Comparison of ENCODE assay signal across 16 cellular contexts in the genomic region with DNA sequence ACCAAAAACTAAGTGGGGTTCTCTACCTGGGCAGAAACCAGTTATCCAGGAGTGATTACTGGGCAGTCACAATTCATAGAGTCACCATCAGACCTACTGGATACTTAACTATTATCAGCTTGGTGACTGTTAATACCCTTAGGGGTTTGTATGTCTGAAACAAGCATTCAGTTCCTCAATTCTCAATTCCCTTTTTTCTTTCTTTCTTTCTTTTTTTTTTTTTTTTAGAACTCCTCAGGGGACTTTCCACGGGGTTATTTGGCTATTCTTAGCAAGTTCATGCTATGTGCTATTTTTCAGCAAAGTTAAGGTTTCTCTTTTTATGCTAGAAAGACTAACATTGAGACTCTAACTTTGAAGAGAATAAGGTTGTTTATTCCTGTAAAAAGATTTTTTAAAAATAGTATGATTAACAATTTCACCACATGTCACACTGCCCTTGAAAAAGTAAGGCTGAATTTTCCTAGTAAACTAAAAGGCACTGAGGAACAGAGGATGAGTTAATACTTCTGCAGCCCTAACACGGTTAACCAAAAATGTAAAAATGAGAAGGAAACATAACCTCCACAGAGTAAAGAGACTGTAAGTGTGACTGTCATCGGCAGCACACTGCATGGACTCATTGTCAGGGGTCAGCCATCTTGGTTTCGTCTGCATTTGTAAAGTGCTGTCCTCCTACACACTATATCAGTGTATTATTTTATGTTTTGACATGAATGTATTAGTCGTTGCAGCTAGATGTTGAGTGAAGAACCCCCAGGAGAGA.
DNase-seq lines count a peak whose midpoint lies in the region; ATAC-seq, FAIRE-seq and TF ChIP-seq lines count a peak whose summit lies in the region.
"Had no signal": no experiment of that assay in that cellular context is flagged by ENCODE, and none has a peak within 500 bp of the region (broad histone marks: within the 10 kb centered on the region; RNA-seq: fewer than 3 reads in every experiment).

No MANE protein-coding gene starts in this region.

- no peak for DNase-seq in activated naive CD8-positive, alpha-beta T cell treated with anti-CD3 and anti-CD28 coated beads, Interleukin-2, amount 50 U/mL, for 24 hours
- DNase-seq in glomerular visceral epithelial cell (ENCODE audit: extremely low spot score), result no peak
- DNase-seq in esophagus muscularis mucosa (ENCODE audit: extremely low spot score), result no peak
- no peak for DNase-seq in H54 (ENCODE audit: insufficient read length, low spot score)
- DNase-seq in anterior cingulate cortex (lab: John Stamatoyannopoulos, UW), result no peak
- DNase-seq: activated naive CD4-positive, alpha-beta T cell treated with anti-CD3 and anti-CD28 coated beads for 36 hours; left cardiac atrium; NCI-H226; sigmoid colon; stimulated activated naive CD4-positive, alpha-beta T cell had no signal

- TF ChIP-seq POLR2A in esophagus muscularis mucosa (IDR thresholded peaks at IDR 0.05; ENCODE audit: low read depth) (no peak), H54 (IDR thresholded peaks at IDR 0.05; ENCODE audit: low read depth, low read length) (no peak)

- FAIRE-seq in H54 (lab: Jason Lieb, UNC), result no peak
- FAIRE-seq: D721Med, endothelial cell of umbilical vein had no signal

- no peak overlapping the region for H3K4me3 ChIP-seq in esophagus muscularis mucosa
- H3K4me3 ChIP-seq: sigmoid colon had no signal

- ATAC-seq in GM18511 (IDR thresholded peaks at IDR 0.05; ENCODE audit: unreplicated experiment) (peak; percentile 82), GM21528 (IDR thresholded peaks at IDR 0.05; ENCODE audit: low FRiP score, unreplicated experiment) (peak; percentile 75), HG03196 (IDR thresholded peaks at IDR 0.05; ENCODE audit: unreplicated experiment) (peak; percentile 70)
- ATAC-seq in activated naive CD8-positive, alpha-beta T cell treated with anti-CD3 and anti-CD28 coated beads, Interleukin-2, amount 50 U/mL, for 24 hours, result no peak
- ATAC-seq: left cardiac atrium had no signal

- H3K9me3 Mint-ChIP-seq in activated naive CD8-positive, alpha-beta T cell treated with anti-CD3 and anti-CD28 coated beads, Interleukin-2, amount 50 U/mL, for 24 hours, result no peaks in the 10 kb centered on the region
- H3K9me3 Mint-ChIP-seq: activated naive CD4-positive, alpha-beta T cell treated with anti-CD3 and anti-CD28 coated beads for 36 hours had no signal

- intact Hi-C loops in esophagus muscularis mucosa (cut with DNase I), result no loop called here

- TF ChIP-seq EP300 in esophagus muscularis mucosa (IDR thresholded peaks at IDR 0.05), result no peak

- H3K36me3 Mint-ChIP-seq in activated naive CD8-positive, alpha-beta T cell treated with anti-CD3 and anti-CD28 coated beads, Interleukin-2, amount 50 U/mL, for 24 hours (ENCODE audit: low read depth), result no peaks in the 10 kb centered on the region

- peaks cover 10% of the 10 kb centered on the region for H3K4me1 Mint-ChIP-seq in activated naive CD8-positive, alpha-beta T cell treated with anti-CD3 and anti-CD28 coated beads, Interleukin-2, amount 50 U/mL, for 24 hours

- no peak overlapping the region for H3K27ac ChIP-seq in esophagus muscularis mucosa (replicated peaks in 1 of 4)
- H3K27ac ChIP-seq: HL-60, sigmoid colon had no signal

- H3K36me3 ChIP-seq in esophagus muscularis mucosa, result no peaks in the 10 kb centered on the region
- H3K36me3 ChIP-seq: sigmoid colon had no signal

- H3K4me3 Mint-ChIP-seq in activated naive CD8-positive, alpha-beta T cell treated with anti-CD3 and anti-CD28 coated beads, Interleukin-2, amount 50 U/mL, for 24 hours, result peak overlapping the region; percentile 36
- H3K4me3 Mint-ChIP-seq: activated naive CD4-positive, alpha-beta T cell treated with anti-CD3 and anti-CD28 coated beads for 36 hours had no signal

- H3K4me1 ChIP-seq in esophagus muscularis mucosa, result no peaks in the 10 kb centered on the region
- H3K4me1 ChIP-seq: sigmoid colon had no signal

- no peak for TF ChIP-seq CTCF in esophagus muscularis mucosa (IDR thresholded peaks at IDR 0.05)

- no peaks in the 10 kb centered on the region for H3K9me3 ChIP-seq in esophagus muscularis mucosa
- H3K9me3 ChIP-seq: sigmoid colon had no signal

- peaks cover 1% of the 10 kb centered on the region for H3K27me3 Mint-ChIP-seq in activated naive CD8-positive, alpha-beta T cell treated with anti-CD3 and anti-CD28 coated beads, Interleukin-2, amount 50 U/mL, for 24 hours

- H3K27me3 ChIP-seq in esophagus muscularis mucosa, result no peaks in the 10 kb centered on the region
- H3K27me3 ChIP-seq: sigmoid colon had no signal

- H3K27ac Mint-ChIP-seq in activated naive CD8-positive, alpha-beta T cell treated with anti-CD3 and anti-CD28 coated beads, Interleukin-2, amount 50 U/mL, for 24 hours, result peak overlapping the region; percentile 67
- H3K27ac Mint-ChIP-seq: activated naive CD4-positive, alpha-beta T cell treated with anti-CD3 and anti-CD28 coated beads for 36 hours had no signal

- WGBS in esophagus muscularis mucosa, result 67% methylated on average over 5 of the region's 5 CpGs
